ENCODE assay signal across 1 cellular context in genomic region chr13:98546402-98546801, GRCh38.
TF ChIP-seq lines count a peak whose summit lies in the region.

No MANE protein-coding gene starts in this region.

TF ChIP-seq in WTC11, 78 proteins besides CTCF, POLR2A, EP300 and RAD21 (continued from another document):
- no peak for TF ChIP-seq ATF6 (CRISPR knock-in tag; IDR thresholded peaks at IDR 0.05)
- no peak for TF ChIP-seq FOXP4 (CRISPR knock-in tag; IDR thresholded peaks at IDR 0.05)
- no peak for TF ChIP-seq SMAD3 (CRISPR knock-in tag; IDR thresholded peaks at IDR 0.05; ENCODE audit: borderline replicate concordance)
- no peak for TF ChIP-seq E2F4 (CRISPR knock-in tag; IDR thresholded peaks at IDR 0.05; ENCODE audit: borderline replicate concordance, low read depth)
- no peak for TF ChIP-seq AR (CRISPR knock-in tag; IDR thresholded peaks at IDR 0.05)
- TF ChIP-seq TP53 (CRISPR knock-in tag; IDR thresholded peaks at IDR 0.05), result no peak
- no peak for TF ChIP-seq ZNF671 (CRISPR knock-in tag; IDR thresholded peaks at IDR 0.05)
- no peak for TF ChIP-seq ZNF416 (CRISPR knock-in tag; IDR thresholded peaks at IDR 0.05)
- TF ChIP-seq MXD4 (CRISPR knock-in tag; IDR thresholded peaks at IDR 0.05; ENCODE audit: borderline replicate concordance), result no peak
- no peak for TF ChIP-seq NR3C1 (CRISPR knock-in tag; conservative IDR thresholded peaks at IDR 0.05; ENCODE audit: low read depth)
- TF ChIP-seq IRF2 (CRISPR knock-in tag; IDR thresholded peaks at IDR 0.05; ENCODE audit: borderline replicate concordance, low read depth), result no peak
- TF ChIP-seq ZNF317 (CRISPR knock-in tag; IDR thresholded peaks at IDR 0.05; ENCODE audit: borderline replicate concordance, low read depth), result no peak
- TF ChIP-seq NR1H2 (CRISPR knock-in tag; IDR thresholded peaks at IDR 0.05), result no peak
- no peak for TF ChIP-seq NFATC4 (CRISPR knock-in tag; IDR thresholded peaks at IDR 0.05)
- TF ChIP-seq ZNF263 (CRISPR knock-in tag; IDR thresholded peaks at IDR 0.05; ENCODE audit: low read depth), result no peak
- no peak for TF ChIP-seq CDX4 (CRISPR knock-in tag; IDR thresholded peaks at IDR 0.05; ENCODE audit: borderline replicate concordance)
